In genomic region chr6:137222376-137222775, GRCh38 we compare ENCODE assay signal across 11 cellular contexts. TPM values are rescaled to one million over a fixed set of nuclear protein-coding genes. Genes with fewer than 3 reads are reported as not detected.
DNase-seq lines count a peak whose midpoint lies in the region; ATAC-seq and TF ChIP-seq lines count a peak whose summit lies in the region.
"Had no signal": no experiment of that assay in that cellular context is flagged by ENCODE, and none has a peak within 500 bp of the region (broad histone marks: within the 10 kb centered on the region; RNA-seq: fewer than 3 reads in every experiment).

No MANE protein-coding gene starts in this region.

- H3K4me1 Mint-ChIP-seq in natural killer cell, result peaks cover 49 to 56% of the 10 kb centered on the region in 2 donors

- H3K4me2 ChIP-seq in BLaER1 treated with 17β-estradiol and CSF1 and Interleukin-3, amounts not matched to agents 10 nM and 100 nM, result peak overlapping the region; percentile 53 to 99 (median 85)
- peak overlapping the region; percentile 31 for H3K4me2 ChIP-seq in parathyroid adenoma (ENCODE audit: low read length)

- intact Hi-C loops in natural killer cell (cut with micrococcal nuclease), result no loop called here

- H3K9me3 Mint-ChIP-seq in natural killer cell, result no peaks in the 10 kb centered on the region

- H3K27ac ChIP-seq in BLaER1 treated with 17β-estradiol and CSF1 and Interleukin-3, amounts not matched to agents 10 nM and 100 nM, result peak overlapping the region; percentile 50 to 99 (median 92)
- no peak overlapping the region for H3K27ac ChIP-seq in parathyroid adenoma

- DNase-seq in NOMO-1 (lab: John Stamatoyannopoulos, UW; ENCODE audit: unreplicated experiment in 2 of 2) (peak; percentile 60 to 96), choroid plexus epithelial cell (ENCODE audit: low read depth) (peak; percentile 52), NCI-H748 treated with DMSO at 0.1 percent for 48 hours (lab: John Stamatoyannopoulos, UW) (no peak), natural killer cell (no peak), NCI-H2196 treated with DMSO at 0.1 percent for 48 hours (lab: John Stamatoyannopoulos, UW; ENCODE audit: unreplicated experiment) (no peak)
- DNase-seq in stimulated activated naive CD8-positive, alpha-beta T cell treated with anti-CD3 and anti-CD28 coated beads, Interleukin-15, Interleukin-2, amounts not matched to agents 100 U/mL and 50 U/mL, for 24 hours, result no peak
- DNase-seq: T-helper 2 cell had no signal

- H2AFZ ChIP-seq in parathyroid adenoma, result peak overlapping the region; percentile 3

- H3K27me3 ChIP-seq in BLaER1 treated with 17β-estradiol and CSF1 and Interleukin-3, amounts not matched to agents 10 nM and 100 nM, result no peaks in the 10 kb centered on the region
- H3K27me3 ChIP-seq in parathyroid adenoma (ENCODE audit: control insufficient read depth, insufficient read depth, low read length), result no peaks in the 10 kb centered on the region

- peak overlapping the region in 2 of 10 experiments; percentile 13 to 18; a peak in 2 of 20 replicates for H3K4me3 ChIP-seq in BLaER1 treated with 17β-estradiol and CSF1 and Interleukin-3, amounts not matched to agents 10 nM and 100 nM
- no peak overlapping the region for H3K4me3 ChIP-seq in choroid plexus epithelial cell (ENCODE audit: low read depth, low read length)
- no peak overlapping the region for H3K4me3 ChIP-seq in parathyroid adenoma (ENCODE audit: low read depth, low read length)

- H4K20me1 ChIP-seq in BLaER1 treated with 17β-estradiol and CSF1 and Interleukin-3, amounts not matched to agents 10 nM and 100 nM, result peaks cover 4 to 11% (median 10%) of the 10 kb centered on the region in 11 experiments; a peak in 17 of 22 replicates

- H3K27ac Mint-ChIP-seq in natural killer cell, result no peak overlapping the region

- H3K79me2 ChIP-seq in parathyroid adenoma, result peaks cover 46% of the 10 kb centered on the region

- TF ChIP-seq CTCF in choroid plexus epithelial cell (conservative IDR thresholded peaks at IDR 0.05; ENCODE audit: low read depth, low read length), result no peak
- no peak for TF ChIP-seq CTCF in parathyroid adenoma (IDR thresholded peaks at IDR 0.05)
- TF ChIP-seq CTCF in natural killer cell (IDR thresholded peaks at IDR 0.05), result no peak

- peaks cover 0 to 5% (median 0%) of the 10 kb centered on the region in 11 experiments; a peak in 5 of 22 replicates for H3K36me3 ChIP-seq in BLaER1 treated with 17β-estradiol and CSF1 and Interleukin-3, amounts not matched to agents 10 nM and 100 nM
- H3K36me3 ChIP-seq in parathyroid adenoma (ENCODE audit: control insufficient read depth, insufficient read depth, low read length), result no peaks in the 10 kb centered on the region

- H3K4me1 ChIP-seq in BLaER1 treated with 17β-estradiol and CSF1 and Interleukin-3, amounts not matched to agents 10 nM and 100 nM, result peaks cover 61 to 83% (median 75%) of the 10 kb centered on the region in 10 experiments
- H3K4me1 ChIP-seq in parathyroid adenoma, result peaks cover 15% of the 10 kb centered on the region

- ATAC-seq in natural killer cell, result no peak
- ATAC-seq in stimulated activated naive CD8-positive, alpha-beta T cell treated with anti-CD3 and anti-CD28 coated beads, Interleukin-15, Interleukin-2, amounts not matched to agents 100 U/mL and 50 U/mL, for 24 hours, result no peak
- ATAC-seq: left lobe of liver had no signal

- H3K9me3 ChIP-seq in BLaER1 treated with 17β-estradiol and CSF1 and Interleukin-3, amounts not matched to agents 10 nM and 100 nM (replicated peaks in 1 of 11), result no peaks in the 10 kb centered on the region
- H3K9me3 ChIP-seq in parathyroid adenoma (ENCODE audit: control insufficient read depth, low read length), result no peaks in the 10 kb centered on the region

- no peak overlapping the region for H3K4me3 Mint-ChIP-seq in natural killer cell

- no peaks in the 10 kb centered on the region for H3K27me3 Mint-ChIP-seq in natural killer cell (ENCODE audit: low read depth in 2 of 2)

- peaks cover 7% of the 10 kb centered on the region for H3K36me3 Mint-ChIP-seq in natural killer cell

- H3K9ac ChIP-seq in BLaER1 treated with 17β-estradiol and CSF1 and Interleukin-3, amounts not matched to agents 10 nM and 100 nM, result peak overlapping the region; percentile 27 to 84 (median 64); a peak in 19 of 22 replicates
- no peak overlapping the region for H3K9ac ChIP-seq in parathyroid adenoma

RNA-seq across cellular contexts. Expression of gene IFNGR1, which starts 3.2 kb away (rescaled TPM):
- total RNA-seq in natural killer cell, result 100 to 1,000 TPM in 2 of 3 donors, 10 to 100 TPM in 1; 77.5 to 128 (median 100) TPM

RNA-seq across cellular contexts. Expression of gene IL22RA2, which starts 48.9 kb away (rescaled TPM):
- not detected for total RNA-seq in natural killer cell
- total RNA-seq: left lobe of liver, NCI-H460 had no signal

Comparison
In these comparisons a context has a peak if more than half of its experiments do, and no peak if none do; other contexts are left out.
1. DNase-seq: peak in NOMO-1 (2 of 2) and choroid plexus epithelial cell (single experiment); none in NCI-H748 treated with DMSO at 0.1 percent for 48 hours (single experiment), natural killer cell (single experiment), stimulated activated naive CD8-positive, alpha-beta T cell treated with anti-CD3 and anti-CD28 coated beads, Interleukin-15, Interleukin-2, amounts not matched to agents 100 U/mL and 50 U/mL, for 24 hours (single experiment) and NCI-H2196 treated with DMSO at 0.1 percent for 48 hours (single experiment).